Comparison of ENCODE assay signal across 1 cellular context in genomic region chr20:46568570-46569129, GRCh38.
TF ChIP-seq lines count a peak whose summit lies in the region.

No MANE protein-coding gene starts in this region.

TF ChIP-seq in WTC11, 78 proteins besides CTCF, POLR2A, EP300 and RAD21 (continued from another document):
- TF ChIP-seq AFF4 (CRISPR knock-in tag; IDR thresholded peaks at IDR 0.05; ENCODE audit: borderline replicate concordance) = no peak
- TF ChIP-seq GTF2I (CRISPR knock-in tag; conservative IDR thresholded peaks at IDR 0.05) = no peak
- no peak for TF ChIP-seq SMAD3 (CRISPR knock-in tag; IDR thresholded peaks at IDR 0.05; ENCODE audit: borderline replicate concordance)
- no peak for TF ChIP-seq ZNF219 (CRISPR knock-in tag; IDR thresholded peaks at IDR 0.05; ENCODE audit: borderline replicate concordance)
- no peak for TF ChIP-seq ZBTB43 (CRISPR knock-in tag; IDR thresholded peaks at IDR 0.05)
- no peak for TF ChIP-seq ZNF512 (CRISPR knock-in tag; IDR thresholded peaks at IDR 0.05; ENCODE audit: borderline replicate concordance)
